Comparison of ENCODE assay signal across 8 cellular contexts in the genomic region with DNA sequence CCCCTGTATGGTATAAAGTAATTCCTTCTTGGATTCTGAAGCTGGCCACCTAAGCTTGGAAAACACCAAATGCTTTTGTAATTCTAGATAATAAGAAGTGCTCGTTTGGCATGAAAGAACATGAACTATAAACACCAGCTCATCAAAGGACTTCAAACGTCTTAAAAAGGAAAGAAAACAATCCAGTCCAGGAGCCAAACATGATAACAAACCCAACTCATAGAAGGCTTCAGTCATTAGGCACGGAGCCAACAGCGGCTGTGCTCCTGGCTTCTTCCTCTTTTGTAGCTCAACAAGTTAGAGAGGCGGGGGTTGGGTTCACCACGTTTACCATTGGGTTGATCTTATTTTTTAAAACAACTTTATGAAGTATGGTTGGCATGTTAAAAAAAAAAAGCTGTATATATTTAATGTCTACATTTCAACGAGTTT. TPM values are rescaled to one million over a fixed set of nuclear protein-coding genes. Genes with fewer than 3 reads are reported as not detected.
A peak's percentile ranks its signal among the peaks of the same experiment; 100 is the strongest.
DNase-seq lines count a peak whose midpoint lies in the region; ATAC-seq, FAIRE-seq and TF ChIP-seq lines count a peak whose summit lies in the region.

No MANE protein-coding gene starts in this region.

- H3K9me2 ChIP-seq in PC-3 (replicated peaks; ENCODE audit: low read length), result no peaks in the 10 kb centered on the region

- ATAC-seq in GM21423 (IDR thresholded peaks at IDR 0.05; ENCODE audit: unreplicated experiment) (peak; percentile 30), PC-3 (no peak), GM12878 (peak; percentile 46), lower lobe of right lung (peak; percentile 16 to 58), upper lobe of right lung (peak; percentile 40)

- no peaks in the 10 kb centered on the region for H3F3A ChIP-seq in PC-3 (ENCODE audit: low read length, unreplicated experiment)

- 0 out of 2 replicates have a peak, but pooled peaks have one; percentile 22 for TF ChIP-seq RAD21 in GM12878 (IDR thresholded peaks at IDR 0.05; ENCODE audit: insufficient read depth, low read depth, low read length)

- no peaks in the 10 kb centered on the region for H4K20me1 ChIP-seq in PC-3 (ENCODE audit: low read length)
- no peaks in the 10 kb centered on the region for H4K20me1 ChIP-seq in GM12878 (ENCODE audit: control insufficient read depth, insufficient read depth)

- POLR2A ChIA-PET in PC-3 (lab: Charles Lee; ENCODE audit: unreplicated experiment), result interaction anchor here (1.0 kb wide), 1 partner anchor 34 kb away, joined by 3 read pairs; no protein-coding TSS in a partner anchor
- POLR2A ChIA-PET in GM12878 (lab: Charles Lee), result interaction anchor here (0.6 to 2.1 kb wide), 13 partner anchors 9 to 190 kb away, joined by 3 to 10 read pairs (median 5); no protein-coding TSS in a partner anchor

- no peaks in the 10 kb centered on the region for H3K36me3 Mint-ChIP-seq in osteocyte (ENCODE audit: unreplicated experiment)

- peak; percentile 65 for FAIRE-seq in GM12878 (lab: Jason Lieb, UNC)

- peaks cover 6% of the 10 kb centered on the region for H3K4me1 Mint-ChIP-seq in osteocyte (ENCODE audit: unreplicated experiment)

- SMC1A ChIA-PET in GM12878 (lab: Charles Lee; ENCODE audit: uncharacterized antibody, unreplicated experiment), result interaction anchor here (0.5 to 6.9 kb wide), 21 partner anchors 9 to 171 kb away, joined by 3 to 57 read pairs (median 4); no protein-coding TSS in a partner anchor

- no peak for TF ChIP-seq POLR2A in GM12878 (IDR thresholded peaks at IDR 0.05; ENCODE audit: low read depth, low read length)

- H3K4me2 ChIP-seq in PC-3 (ENCODE audit: low read length) (peak overlapping the region; percentile 88), GM12878 (ENCODE audit: control insufficient read depth, insufficient read depth) (peak overlapping the region; percentile 97)

- no peak overlapping the region for H2AFZ ChIP-seq in PC-3 (ENCODE audit: low read length)
- no peak overlapping the region; the same call in 1 of the 2 replicates for H2AFZ ChIP-seq in GM12878 (ENCODE audit: control insufficient read depth, low read depth, low read length)

- DNase-seq in CD1c-positive myeloid dendritic cell (ENCODE audit: extremely low spot score) (peak; percentile 91), PC-3 (peak; percentile 43), GM12878 (ENCODE audit: low read depth, low spot score) (peak; percentile 81), lower lobe of right lung (peak; percentile 84), upper lobe of right lung (peak; percentile 80), osteocyte (ENCODE audit: extremely low spot score, unreplicated experiment) (no peak), T1000 (lab: John Stamatoyannopoulos, UW) (no peak)

- intact Hi-C loops in PC-3 (cut with micrococcal nuclease), result loop anchor here (1.0 to 2.0 kb wide), 2 partner anchors 30 to 75 kb away; a partner anchor contains a TSS
- intact Hi-C loops in GM12878 (cut with micrococcal nuclease; ENCODE audit: unreplicated experiment), result loop anchor here (1.0 to 10.0 kb wide), 5 partner anchors 13 to 511 kb away; no protein-coding TSS in a partner anchor
- intact Hi-C loops in lower lobe of right lung (cut with DNase I), result no loop called here
- intact Hi-C loops in upper lobe of right lung (cut with DNase I), result no loop called here

- H3K9ac ChIP-seq in PC-3 (ENCODE audit: low read length) (peak overlapping the region; percentile 95), GM12878 (ENCODE audit: control insufficient read depth, insufficient read depth, low read length) (peak overlapping the region; percentile 98)

- no peaks in the 10 kb centered on the region for H3K9me3 Mint-ChIP-seq in osteocyte (ENCODE audit: unreplicated experiment)

- no peaks in the 10 kb centered on the region for H3K79me2 ChIP-seq in PC-3 (ENCODE audit: low read length)
- H3K79me2 ChIP-seq in GM12878 (ENCODE audit: control insufficient read depth, insufficient read depth, low read length), result peaks cover 16% of the 10 kb centered on the region

- peaks cover 32% of the 10 kb centered on the region for H3K27me3 Mint-ChIP-seq in osteocyte (ENCODE audit: unreplicated experiment)

- no peak overlapping the region for H3K4me3 Mint-ChIP-seq in osteocyte (ENCODE audit: unreplicated experiment)

- BruUV-seq in PC-3 (replicated peaks; lab: Mats Ljungman, UMichigan) (no TSS peak), GM12878 (replicated peaks; lab: Mats Ljungman, UMichigan) (no TSS peak)

- H3K9me3 ChIP-seq in PC-3 (ENCODE audit: low read length) (no peaks in the 10 kb centered on the region), GM12878 (replicated peaks; ENCODE audit: control insufficient read depth, insufficient read depth, low read length) (no peaks in the 10 kb centered on the region), lower lobe of right lung (no peaks in the 10 kb centered on the region), upper lobe of right lung (no peaks in the 10 kb centered on the region)

- 0% methylated on average over 7 of the region's 7 CpGs for WGBS in GM12878 (ENCODE audit: insufficient coverage, insufficient replicate concordance, low lambda C conversion rate, missing lambda C conversion rate)

- H3K36me3 ChIP-seq in PC-3 (ENCODE audit: low read depth, low read length), result no peaks in the 10 kb centered on the region
- H3K36me3 ChIP-seq in GM12878 (ENCODE audit: control insufficient read depth in 2 of 2, insufficient read depth in 2 of 2, low read length in 1 of 2), result no peaks in the 10 kb centered on the region
- H3K36me3 ChIP-seq in lower lobe of right lung, result no peaks in the 10 kb centered on the region
- no peaks in the 10 kb centered on the region for H3K36me3 ChIP-seq in upper lobe of right lung

- in situ Hi-C loops in GM12878 (cut with MboI), result loop anchor here (10.0 kb wide), 1 partner anchor 511 kb away; no protein-coding TSS in a partner anchor

- TF ChIP-seq EP300 in GM12878 (IDR thresholded peaks at IDR 0.05; ENCODE audit: borderline replicate concordance in 1 of 2, control insufficient read depth in 1 of 2, low read depth in 2 of 2, low read length in 2 of 2), result no peak

- TF ChIP-seq CTCF in PC-3 (conservative IDR thresholded peaks at IDR 0.05; ENCODE audit: low read depth, low read length) (no peak), GM12878 (IDR thresholded peaks at IDR 0.05 in 2 of 3, conservative IDR thresholded peaks at IDR 0.05 in 1 of 3; ENCODE audit: control insufficient read depth in 2 of 3, extremely low read depth in 1 of 3, insufficient read depth in 1 of 3, low read depth in 3 of 3, low read length in 3 of 3) (no peak), lower lobe of right lung (IDR thresholded peaks at IDR 0.05) (no peak), upper lobe of right lung (IDR thresholded peaks at IDR 0.05) (no peak), osteocyte (IDR thresholded peaks at IDR 0.05) (no peak)

- H3K4me1 ChIP-seq in PC-3 (ENCODE audit: insufficient read depth, low read length) (peaks cover 49% of the 10 kb centered on the region), GM12878 (ENCODE audit: control insufficient read depth, insufficient read depth, low read length) (peaks cover 48% of the 10 kb centered on the region), lower lobe of right lung (peaks cover 22% of the 10 kb centered on the region), upper lobe of right lung (peaks cover 28% of the 10 kb centered on the region)

- CTCF ChIA-PET in PC-3 (lab: Charles Lee), result interaction anchor here (0.6 kb wide), 1 partner anchor 83 kb away, joined by 6 read pairs; no protein-coding TSS in a partner anchor
- CTCF ChIA-PET in GM12878 (lab: Yijun Ruan, JAX), result interaction anchor here (0.8 to 2.8 kb wide), 5 partner anchors 13 to 171 kb away, joined by 3 to 17 read pairs (median 5); no protein-coding TSS in a partner anchor

- no peaks in the 10 kb centered on the region for H3K27me3 ChIP-seq in PC-3 (ENCODE audit: low read length)
- no peaks in the 10 kb centered on the region for H3K27me3 ChIP-seq in GM12878 (replicated peaks in 1 of 2; ENCODE audit: control insufficient read depth in 2 of 2, insufficient read depth in 2 of 2, low read length in 1 of 2)
- no peaks in the 10 kb centered on the region for H3K27me3 ChIP-seq in lower lobe of right lung (ENCODE audit: low read depth)
- H3K27me3 ChIP-seq in upper lobe of right lung, result no peaks in the 10 kb centered on the region

- H3K27ac ChIP-seq in PC-3 (ENCODE audit: low read length), result peak overlapping the region; percentile 100
- peak overlapping the region; percentile 100 for H3K27ac ChIP-seq in GM12878 (ENCODE audit: control insufficient read depth, insufficient read depth)
- H3K27ac ChIP-seq in lower lobe of right lung, result peak overlapping the region; percentile 77
- H3K27ac ChIP-seq in upper lobe of right lung, result no peak overlapping the region

- RAD21 ChIA-PET in GM12878 (lab: Charles Lee; ENCODE audit: unreplicated experiment), result interaction anchor here (0.7 to 3.5 kb wide), 18 partner anchors 8 to 438 kb away, joined by 3 to 32 read pairs (median 4); no protein-coding TSS in a partner anchor

- H3K27ac Mint-ChIP-seq in osteocyte (ENCODE audit: unreplicated experiment), result no peak overlapping the region

- H3K4me3 ChIP-seq in PC-3 (ENCODE audit: low read length), result peak overlapping the region; percentile 63
- peak overlapping the region; percentile 44; the same call in 1 of the 2 replicates for H3K4me3 ChIP-seq in GM12878
- H3K4me3 ChIP-seq in lower lobe of right lung, result peak overlapping the region; percentile 40
- no peak overlapping the region for H3K4me3 ChIP-seq in upper lobe of right lung

TF ChIP-seq in GM12878, 131 proteins besides CTCF, POLR2A, EP300 and RAD21 (continues in another document):
- TF ChIP-seq TCF12 (IDR thresholded peaks at IDR 0.05; ENCODE audit: low read depth, low read length) (0 out of 2 replicates have a peak, but pooled peaks have one; percentile 19), ZNF384 (IDR thresholded peaks at IDR 0.05; ENCODE audit: borderline replicate concordance, low read depth, low read length) (no peak)

RNA-seq across cellular contexts. Expression of a gene that starts 56.4 kb away (rescaled TPM):
- not detected in 2 replicates for total RNA-seq in PC-3 (2014; rRNA removed)
- 0.93 and 2.9 TPM in 2 replicates for total RNA-seq in GM12878 (2013; cell fraction: nucleolus; rRNA removed)
- 10.0 and 11.8 TPM in 2 replicates for total RNA-seq in GM12878 (2014; rRNA removed)
- total RNA-seq in GM12878 (2014; rRNA removed; fragmentation: Illumina TruSeq; extraction: Trizol), result 6.0 and 6.9 TPM in 2 replicates
- total RNA-seq in GM12878 (2021), result 6.6 and 8.5 TPM in 2 replicates
- polyA plus RNA-seq in GM12878 (2011; ENCODE audit: low read depth), result 3.6 TPM
- polyA plus RNA-seq in GM12878 (2011; rRNA removed), result 0.09 and 0.19 TPM in 2 replicates
- 0.31 and 0.32 TPM in 2 replicates for polyA plus RNA-seq in GM12878 (2011; cell fraction: cytosol; rRNA removed)
- polyA plus RNA-seq in GM12878 (2011; cell fraction: nucleus; rRNA removed), result 0.30 and 0.38 TPM in 2 replicates
- polyA plus RNA-seq in GM12878 (2012), result 3.2 and 7.1 TPM in 2 replicates
- 2.4 and 6.0 TPM in 2 replicates for polyA plus RNA-seq in GM12878 (2014; fragmentation: Illumina TruSeq; extraction: Trizol)
- polyA plus RNA-seq in GM12878 (2014; fragmentation: Nextera tagmentation; extraction: Ambion mirVana), result under 1 TPM; 0.16 to 0.47 TPM
- 8.1 and 8.8 TPM in 2 replicates for polyA plus RNA-seq in GM12878 (2014; rRNA removed)
- 1 to 10 TPM; 3.8 to 8.0 TPM for polyA plus RNA-seq in GM12878 (2016; fragmentation: Nextera tagmentation; extraction: Ambion mirVana)
- 0.15 TPM in 1 of 2 replicates, not detected in the other for polyA minus RNA-seq in GM12878 (2011; rRNA and poly(A)+ RNA removed)
- polyA minus RNA-seq in GM12878 (2011; cell fraction: cytosol; rRNA and poly(A)+ RNA removed), result not detected in 2 replicates
- not detected in 2 replicates for polyA minus RNA-seq in GM12878 (2011; cell fraction: nucleus; rRNA and poly(A)+ RNA removed)
- 29.5 TPM for total RNA-seq in lower lobe of right lung
- total RNA-seq in upper lobe of right lung, result 39.4 TPM
- 0.55 and 1.2 TPM in 2 replicates for total RNA-seq in osteocyte

Comparison
In these comparisons a context has a peak if more than half of its experiments do, and no peak if none do; other contexts are left out.
1. DNase-seq: peak in CD1c-positive myeloid dendritic cell (single experiment), PC-3 (single experiment), GM12878 (single experiment), lower lobe of right lung (single experiment) and upper lobe of right lung (single experiment); none in osteocyte (single experiment) and T1000 (single experiment).
2. intact Hi-C loops: an anchor here in PC-3 (1.0 to 2.0 kb wide) and GM12878 (1.0 to 10.0 kb wide); none called in lower lobe of right lung and upper lobe of right lung.